In genomic region chr5:140311011-140311467, GRCh38 we compare ENCODE assay signal across 12 cellular contexts. TPM values are rescaled to one million over a fixed set of nuclear protein-coding genes. Genes with fewer than 3 reads are reported as not detected.
DNase-seq lines count a peak whose midpoint lies in the region; ATAC-seq and TF ChIP-seq lines count a peak whose summit lies in the region.
"Had no signal": no experiment of that assay in that cellular context is flagged by ENCODE, and none has a peak within 500 bp of the region (broad histone marks: within the 10 kb centered on the region; RNA-seq: fewer than 3 reads in every experiment).

No MANE protein-coding gene starts in this region.

- 56 to 74% methylated on average over 3 to 5 of the region's 5 CpGs for WGBS in gastroesophageal sphincter (ENCODE audit: low coverage in 1 of 2), 2 donors

- no peak overlapping the region for H3K4me3 ChIP-seq in gastroesophageal sphincter
- H3K4me3 ChIP-seq: vagina had no signal

- peak; percentile 68 for DNase-seq in GM04504 (ENCODE audit: low read depth)
- peak; percentile 55 for DNase-seq in SW480 (ENCODE audit: low spot score)
- peak; percentile 92 for DNase-seq in renal cortical epithelial cell (ENCODE audit: low read depth)
- no peak for DNase-seq in 8988T
- no peak for DNase-seq in activated gamma-delta T cell treated with Interleukin-2 at 50 U/mL for 16 hours
- DNase-seq in osteocyte (ENCODE audit: extremely low spot score, unreplicated experiment), result no peak
- DNase-seq in effector memory CD8-positive, alpha-beta T cell, result no peak
- DNase-seq: activated CD4-positive, alpha-beta T cell treated with anti-CD3 and anti-CD28 coated beads, Interleukin-2, amount 50 U/mL, for 48 hours; central memory CD4-positive, alpha-beta T cell; kidney had no signal

- H3K36me3 Mint-ChIP-seq in osteocyte (ENCODE audit: unreplicated experiment), result peaks cover 2% of the 10 kb centered on the region
- no peaks in the 10 kb centered on the region for H3K36me3 Mint-ChIP-seq in effector memory CD8-positive, alpha-beta T cell (ENCODE audit: insufficient read depth)

- H3K9me3 Mint-ChIP-seq in osteocyte (ENCODE audit: unreplicated experiment), result no peaks in the 10 kb centered on the region
- no peaks in the 10 kb centered on the region for H3K9me3 Mint-ChIP-seq in effector memory CD8-positive, alpha-beta T cell

- H3K4me1 Mint-ChIP-seq in osteocyte (ENCODE audit: unreplicated experiment), result peaks cover 15% of the 10 kb centered on the region
- no peaks in the 10 kb centered on the region for H3K4me1 Mint-ChIP-seq in effector memory CD8-positive, alpha-beta T cell (ENCODE audit: low read depth in 2 of 2)

- H3K27ac ChIP-seq in gastroesophageal sphincter, result peak overlapping the region in 3 of 4 donors; percentile 53 to 76 (median 61)

- H3K27me3 ChIP-seq in gastroesophageal sphincter, result no peaks in the 10 kb centered on the region
- H3K27me3 ChIP-seq: vagina had no signal

- H3K27me3 Mint-ChIP-seq in osteocyte (ENCODE audit: unreplicated experiment), result no peaks in the 10 kb centered on the region
- H3K27me3 Mint-ChIP-seq in effector memory CD8-positive, alpha-beta T cell, result peaks cover 17 to 31% of the 10 kb centered on the region in 2 donors

- H3K27ac Mint-ChIP-seq in osteocyte (ENCODE audit: unreplicated experiment), result no peak overlapping the region
- H3K27ac Mint-ChIP-seq in effector memory CD8-positive, alpha-beta T cell, result no peak overlapping the region

- no peaks in the 10 kb centered on the region for H3K9me3 ChIP-seq in gastroesophageal sphincter
- H3K9me3 ChIP-seq: vagina had no signal

- TF ChIP-seq CTCF in gastroesophageal sphincter (IDR thresholded peaks at IDR 0.05), result no peak
- no peak for TF ChIP-seq CTCF in osteocyte (IDR thresholded peaks at IDR 0.05)

- TF ChIP-seq POLR2A in gastroesophageal sphincter (IDR thresholded peaks at IDR 0.05), result no peak

- no peaks in the 10 kb centered on the region for H3K36me3 ChIP-seq in gastroesophageal sphincter
- H3K36me3 ChIP-seq: vagina had no signal

- no peak for TF ChIP-seq EP300 in gastroesophageal sphincter (IDR thresholded peaks at IDR 0.05)

- H3K4me1 ChIP-seq in gastroesophageal sphincter, result peaks cover 0 to 26% (median 0%) of the 10 kb centered on the region in 3 donors
- H3K4me1 ChIP-seq: vagina had no signal

- H3K4me3 Mint-ChIP-seq in osteocyte (ENCODE audit: unreplicated experiment), result no peak overlapping the region
- no peak overlapping the region for H3K4me3 Mint-ChIP-seq in effector memory CD8-positive, alpha-beta T cell

- ATAC-seq in gastroesophageal sphincter, result peak; percentile 60
- no peak for ATAC-seq in effector memory CD8-positive, alpha-beta T cell (replicated peaks)

RNA-seq across cellular contexts. Expression of gene PFDN1, which starts 8.1 kb away (rescaled TPM):
- total RNA-seq in gastroesophageal sphincter (10 to 100 TPM; 66.1 to 99.7 (median 92.8) TPM), renal cortical epithelial cell (76.4 and 107 TPM in 2 replicates), osteocyte (47.8 and 49.6 TPM in 2 replicates)

RNA-seq across cellular contexts. Expression of gene HBEGF, which starts 35.4 kb away (rescaled TPM):
- total RNA-seq in gastroesophageal sphincter (10 to 100 TPM in 1 of 4 donors, 1 to 10 TPM in 3; 4.7 to 17.4 (median 6.6) TPM), renal cortical epithelial cell (23.4 and 52.8 TPM in 2 replicates), osteocyte (2.7 and 3.6 TPM in 2 replicates)

RNA-seq across cellular contexts. Expression of gene SLC4A9, which starts 49.0 kb away (rescaled TPM):
- total RNA-seq in gastroesophageal sphincter, result not detected
- total RNA-seq in renal cortical epithelial cell, result not detected in 2 replicates
- not detected in 2 replicates for total RNA-seq in osteocyte

Comparison
In these comparisons a context has a peak if more than half of its experiments do, and no peak if none do; other contexts are left out.
1. DNase-seq: peak in GM04504 (single experiment), SW480 (single experiment) and renal cortical epithelial cell (single experiment); none in 8988T (single experiment), activated gamma-delta T cell treated with Interleukin-2 at 50 U/mL for 16 hours (single experiment), osteocyte (single experiment) and effector memory CD8-positive, alpha-beta T cell (0 of 3).